ENCODE assay signal across 10 cellular contexts in genomic region chr22:36409067-36409466, GRCh38. TPM values are rescaled to one million over a fixed set of nuclear protein-coding genes. Genes with fewer than 3 reads are reported as not detected.
DNase-seq lines count a peak whose midpoint lies in the region; ATAC-seq, FAIRE-seq and TF ChIP-seq lines count a peak whose summit lies in the region.
"Had no signal": no experiment of that assay in that cellular context is flagged by ENCODE, and none has a peak within 500 bp of the region (broad histone marks: within the 10 kb centered on the region; RNA-seq: fewer than 3 reads in every experiment).

No MANE protein-coding gene starts in this region.

- no peak overlapping the region for H2AFZ ChIP-seq in HepG2 (ENCODE audit: low read length)

- no peaks in the 10 kb centered on the region for H3K36me3 Mint-ChIP-seq in activated T-helper 2 cell treated with anti-CD3 and anti-CD28 coated beads, Interferon-gamma antibody, Interleukin-2, Interleukin-4, amounts not matched to agents 10 μg/mL and 5 μg/mL and 100 μg/mL, durations not matched to agents 14 hours and 24 hours and 36 hours (ENCODE audit: low read depth)
- H3K36me3 Mint-ChIP-seq in naive B cell: no peaks in the 10 kb centered on the region

- H3K4me1 ChIP-seq in HepG2 (ENCODE audit: insufficient read depth, low read length) (peaks cover 69% of the 10 kb centered on the region), right lobe of liver (peaks cover 0 to 16% (median 0%) of the 10 kb centered on the region in 4 donors)

- no peak for TF ChIP-seq EP300 in HepG2 (IDR thresholded peaks at IDR 0.05; ENCODE audit: low read depth in 2 of 2, low read length in 2 of 2)
- TF ChIP-seq EP300 in HepG2 (CRISPR knock-in tag; IDR thresholded peaks at IDR 0.05; ENCODE audit: borderline replicate concordance): no peak

- H3K79me2 ChIP-seq in HepG2 (ENCODE audit: insufficient read depth, low read length): no peaks in the 10 kb centered on the region

- H3K9me3 Mint-ChIP-seq in activated T-helper 2 cell treated with anti-CD3 and anti-CD28 coated beads, Interferon-gamma antibody, Interleukin-2, Interleukin-4, amounts not matched to agents 10 μg/mL and 5 μg/mL and 100 μg/mL, durations not matched to agents 14 hours and 24 hours and 36 hours: no peaks in the 10 kb centered on the region
- no peaks in the 10 kb centered on the region for H3K9me3 Mint-ChIP-seq in naive B cell

- H3K27me3 ChIP-seq in HepG2 (ENCODE audit: control insufficient read depth in 1 of 2, insufficient read depth in 2 of 2, low read length in 2 of 2) (no peaks in the 10 kb centered on the region), right lobe of liver (no peaks in the 10 kb centered on the region)
- H3K27me3 ChIP-seq: dorsolateral prefrontal cortex had no signal

- CTCF ChIA-PET in HepG2 (lab: Yijun Ruan, JAX; ENCODE audit: low intra/inter-chr PET ratio, low total read pairs): no interaction called here

- BruUV-seq in HepG2 (replicated peaks; lab: Mats Ljungman, UMichigan): no TSS peak

- peak overlapping the region in 2 of 3 experiments; percentile 56 to 72; a peak in 2 of 6 replicates for H3K4me3 ChIP-seq in HepG2 (replicated peaks in 1 of 3; ENCODE audit: insufficient read depth in 1 of 3, low read depth in 2 of 3, low read length in 3 of 3)
- no peak overlapping the region for H3K4me3 ChIP-seq in right lobe of liver

- peaks cover 41% of the 10 kb centered on the region for H3K4me1 Mint-ChIP-seq in activated T-helper 2 cell treated with anti-CD3 and anti-CD28 coated beads, Interferon-gamma antibody, Interleukin-2, Interleukin-4, amounts not matched to agents 10 μg/mL and 5 μg/mL and 100 μg/mL, durations not matched to agents 14 hours and 24 hours and 36 hours (ENCODE audit: low read depth)
- peaks cover 45 to 72% (median 68%) of the 10 kb centered on the region in 3 donors for H3K4me1 Mint-ChIP-seq in naive B cell

- H3K27ac Mint-ChIP-seq in activated T-helper 2 cell treated with anti-CD3 and anti-CD28 coated beads, Interferon-gamma antibody, Interleukin-2, Interleukin-4, amounts not matched to agents 10 μg/mL and 5 μg/mL and 100 μg/mL, durations not matched to agents 14 hours and 24 hours and 36 hours: peak overlapping the region; percentile 6
- peak overlapping the region; percentile 86 to 99 (median 93) for H3K27ac Mint-ChIP-seq in naive B cell

- H3K27ac ChIP-seq in HepG2 (ENCODE audit: extremely low read length, insufficient read depth, low read length) (peak overlapping the region; percentile 12), right lobe of liver (no peak overlapping the region)

- no peak for ATAC-seq in HepG2
- ATAC-seq in right lobe of liver: no peak
- no peak for ATAC-seq in naive B cell (ENCODE audit: low read depth in 2 of 2)
- no peak for ATAC-seq in GM18868 (IDR thresholded peaks at IDR 0.05; ENCODE audit: unreplicated experiment)

- no peak for TF ChIP-seq CTCF in HepG2 (CRISPR knock-in tag; IDR thresholded peaks at IDR 0.05)
- no peak for TF ChIP-seq CTCF in right lobe of liver (IDR thresholded peaks at IDR 0.05)

- TF ChIP-seq POLR2A in HepG2 (IDR thresholded peaks at IDR 0.05; ENCODE audit: insufficient read depth in 1 of 2, low read depth in 2 of 2, low read length in 2 of 2) (no peak), right lobe of liver (IDR thresholded peaks at IDR 0.05) (no peak)

- no peak for DNase-seq in HepG2 (ENCODE audit: low spot score)
- DNase-seq in right lobe of liver: no peak
- no peak for DNase-seq in activated T-helper 2 cell treated with anti-CD3 and anti-CD28 coated beads, Interferon-gamma antibody, Interleukin-2, Interleukin-4, amounts not matched to agents 10 μg/mL and 5 μg/mL and 100 μg/mL, durations not matched to agents 14 hours and 24 hours and 36 hours (ENCODE audit: low spot score)
- no peak for DNase-seq in naive B cell
- DNase-seq in HCEC 1CT: no peak
- no peak for DNase-seq in NCI-H2107 (lab: John Stamatoyannopoulos, UW)
- no peak for DNase-seq in NCI-H1105 (lab: John Stamatoyannopoulos, UW)
- DNase-seq: dorsolateral prefrontal cortex, T-helper 9 cell had no signal

- no peak for FAIRE-seq in HepG2 (lab: Jason Lieb, UNC)

- no peak for TF ChIP-seq RAD21 in HepG2 (CRISPR knock-in tag; IDR thresholded peaks at IDR 0.05)

- 5% methylated on average over 2 of the region's 2 CpGs for WGBS in HepG2 (ENCODE audit: low lambda C conversion rate)
- 53% methylated on average over 2 of the region's 2 CpGs for WGBS in right lobe of liver (ENCODE audit: insufficient coverage, low coverage, low lambda C conversion rate, missing lambda C conversion rate)

- H3K9me3 ChIP-seq in HepG2 (ENCODE audit: low read length) (no peaks in the 10 kb centered on the region), right lobe of liver (no peaks in the 10 kb centered on the region)

- intact Hi-C loops in HepG2 (cut with micrococcal nuclease; ENCODE audit: unreplicated experiment) (no loop called here), right lobe of liver (cut with DNase I) (no loop called here)
- intact Hi-C loops in activated T-helper 2 cell treated with anti-CD3 and anti-CD28 coated beads, Interferon-gamma antibody, Interleukin-2, Interleukin-4, amounts not matched to agents 10 μg/mL and 5 μg/mL and 100 μg/mL, durations not matched to agents 14 hours and 24 hours and 36 hours (cut with micrococcal nuclease): loop anchor here (5.0 kb wide), 1 partner anchor 43 kb away; no protein-coding TSS in a partner anchor

- no peak overlapping the region for H3K4me3 Mint-ChIP-seq in activated T-helper 2 cell treated with anti-CD3 and anti-CD28 coated beads, Interferon-gamma antibody, Interleukin-2, Interleukin-4, amounts not matched to agents 10 μg/mL and 5 μg/mL and 100 μg/mL, durations not matched to agents 14 hours and 24 hours and 36 hours (ENCODE audit: low read depth)
- peak overlapping the region; percentile 31 to 91 (median 62) for H3K4me3 Mint-ChIP-seq in naive B cell

- in situ Hi-C loops in HepG2 (cut with HindIII; ENCODE audit: extremely low pct_ligation_motif_present, low pct_unique_long_range_greater_than_20kb): no loop called here

- POLR2A ChIA-PET in HepG2 (lab: Yijun Ruan, JAX): interaction anchor here (2.1 to 2.5 kb wide), 3 partner anchors 10 to 24 kb away, joined by 15 to 25 read pairs (median 21); no protein-coding TSS in a partner anchor

- no peaks in the 10 kb centered on the region for H3K27me3 Mint-ChIP-seq in activated T-helper 2 cell treated with anti-CD3 and anti-CD28 coated beads, Interferon-gamma antibody, Interleukin-2, Interleukin-4, amounts not matched to agents 10 μg/mL and 5 μg/mL and 100 μg/mL, durations not matched to agents 14 hours and 24 hours and 36 hours (ENCODE audit: low read depth)
- no peaks in the 10 kb centered on the region for H3K27me3 Mint-ChIP-seq in naive B cell

- H4K20me1 ChIP-seq in HepG2 (ENCODE audit: insufficient read depth, low read length): no peaks in the 10 kb centered on the region

- peak overlapping the region; percentile 62 for H3K9ac ChIP-seq in HepG2 (ENCODE audit: insufficient read depth, low read depth, low read length)

- H3K36me3 ChIP-seq in HepG2 (replicated peaks in 1 of 2; ENCODE audit: control insufficient read depth in 1 of 2, insufficient read depth in 2 of 2, low read length in 2 of 2) (no peaks in the 10 kb centered on the region), right lobe of liver (no peaks in the 10 kb centered on the region)

- peak overlapping the region; percentile 88 for H3K4me2 ChIP-seq in HepG2 (ENCODE audit: low read depth, low read length)

TF ChIP-seq in HepG2, 621 proteins besides CTCF, POLR2A, EP300 and RAD21 (continues in another document):
- TF ChIP-seq BCL6 (CRISPR knock-in tag; IDR thresholded peaks at IDR 0.05) (0 out of 2 replicates have a peak, but pooled peaks have one; percentile 16), MIER2 (CRISPR knock-in tag; IDR thresholded peaks at IDR 0.05) (no peak)

RNA-seq across cellular contexts. Expression of gene MYH9, which starts 21.3 kb away (rescaled TPM):
- total RNA-seq in HepG2 (2016; rRNA removed; fragmentation: Illumina TruSeq; extraction: Trizol) (98.5 and 125 TPM in 2 replicates), right lobe of liver (100 to 1,000 TPM; 168 to 435 (median 222) TPM)
- 28.5 and 28.7 TPM in 2 replicates for total RNA-seq in HepG2 (2016; cell fraction: cytosol; rRNA removed; fragmentation: Illumina TruSeq; extraction: Trizol; ENCODE audit: low read depth)
- 92.9 and 102 TPM in 2 replicates for total RNA-seq in HepG2 (2016; cell fraction: insoluble cytoplasmic fraction; rRNA removed; fragmentation: Illumina TruSeq; extraction: Trizol)
- 39.3 and 47.1 TPM in 2 replicates for total RNA-seq in HepG2 (2016; cell fraction: membrane; rRNA removed; fragmentation: Illumina TruSeq; extraction: Trizol)
- 73.0 and 81.6 TPM in 2 replicates for total RNA-seq in HepG2 (2016; cell fraction: nucleus; rRNA removed; fragmentation: Illumina TruSeq; extraction: Trizol)
- polyA plus RNA-seq in HepG2 (2011; rRNA removed) (50.7 and 60.6 TPM in 2 replicates), naive B cell (ENCODE audit: low read depth in 6 of 6) (100 to 1,000 TPM in 1 of 6 donors, 10 to 100 TPM in 5; 17.3 to 255 (median 64.5) TPM)
- polyA plus RNA-seq in HepG2 (2011; cell fraction: cytosol; rRNA removed): 31.6 and 39.3 TPM in 2 replicates
- polyA plus RNA-seq in HepG2 (2011; cell fraction: nucleus; rRNA removed): 68.4 and 91.3 TPM in 2 replicates
- polyA plus RNA-seq in HepG2 (2012): 88.3 and 93.4 TPM in 2 replicates
- 3.6 and 4.2 TPM in 2 replicates for polyA plus RNA-seq in HepG2 (2016; cell fraction: cytosol; fragmentation: Illumina TruSeq; extraction: Trizol; ENCODE audit: low read depth)
- polyA plus RNA-seq in HepG2 (2016; cell fraction: insoluble cytoplasmic fraction; fragmentation: Illumina TruSeq; extraction: Trizol; ENCODE audit: low read depth): 72.0 and 110 TPM in 2 replicates
- 8.1 and 11.6 TPM in 2 replicates for polyA plus RNA-seq in HepG2 (2016; cell fraction: membrane; fragmentation: Illumina TruSeq; extraction: Trizol; ENCODE audit: low read depth)
- 106 and 113 TPM in 2 replicates for polyA plus RNA-seq in HepG2 (2016; cell fraction: nucleus; fragmentation: Illumina TruSeq; extraction: Trizol; ENCODE audit: insufficient read depth, low read depth)
- polyA minus RNA-seq in HepG2 (2011; rRNA and poly(A)+ RNA removed; ENCODE audit: low replicate concordance): 124 and 180 TPM in 2 replicates
- polyA minus RNA-seq in HepG2 (2011; cell fraction: cytosol; rRNA and poly(A)+ RNA removed): 125 and 176 TPM in 2 replicates
- 61.9 and 97.5 TPM in 2 replicates for polyA minus RNA-seq in HepG2 (2011; cell fraction: nucleus; rRNA and poly(A)+ RNA removed)
- total RNA-seq in activated T-helper 2 cell treated with anti-CD3 and anti-CD28 coated beads, Interferon-gamma antibody, Interleukin-2, Interleukin-4, amounts not matched to agents 10 μg/mL and 5 μg/mL and 100 μg/mL, durations not matched to agents 14 hours and 24 hours and 36 hours: 619 and 645 TPM in 2 replicates

Comparison
In these comparisons a context has a peak if more than half of its experiments do, and no peak if none do; other contexts are left out.
1. H3K4me3 ChIP-seq: peak in HepG2 (2 of 3); none in right lobe of liver (0 of 3).